17 cellular contexts compared by ENCODE assay signal in genomic region chr10:15897282-15897681, GRCh38. TPM values are rescaled to one million over a fixed set of nuclear protein-coding genes. Genes with fewer than 3 reads are reported as not detected.
DNase-seq lines count a peak whose midpoint lies in the region; ATAC-seq and TF ChIP-seq lines count a peak whose summit lies in the region.
"Had no signal": no experiment of that assay in that cellular context is flagged by ENCODE, and none has a peak within 500 bp of the region (broad histone marks: within the 10 kb centered on the region; RNA-seq: fewer than 3 reads in every experiment).

No MANE protein-coding gene starts in this region.

- H3K4me3 Mint-ChIP-seq in activated naive CD8-positive, alpha-beta T cell treated with anti-CD3 and anti-CD28 coated beads, Interleukin-2, amount 50 U/mL, for 24 hours, result no peak overlapping the region
- H3K4me3 Mint-ChIP-seq in stimulated activated effector memory CD8-positive, alpha-beta T cell treated with anti-CD3 and anti-CD28 coated beads, Interleukin-12 subunit alpha, Interleukin-12 subunit beta, amount 100 ng/mL, for 72 hours, result no peak overlapping the region
- H3K4me3 Mint-ChIP-seq: activated CD4-positive, alpha-beta T cell treated with anti-CD3 and anti-CD28 coated beads, Interleukin-2, amount 10 ng/mL, durations not matched to agents 7 days and 5 days; activated naive CD8-positive, alpha-beta T cell treated with anti-CD3 and anti-CD28 coated beads for 36 hours; neural crest cell; type B pancreatic cell had no signal

- H4K91ac ChIP-seq in IMR-90 (ENCODE audit: insufficient read depth, low read depth, low read length), result no peak overlapping the region

- no peak for TF ChIP-seq RAD21 in IMR-90 (IDR thresholded peaks at IDR 0.05; ENCODE audit: low read length)

- no peak overlapping the region for H2AK5ac ChIP-seq in IMR-90 (ENCODE audit: low read depth, low read length)

- no peak for TF ChIP-seq POLR2A in IMR-90 (IDR thresholded peaks at IDR 0.05; ENCODE audit: low read depth, low read length)
- TF ChIP-seq POLR2A in esophagus squamous epithelium (IDR thresholded peaks at IDR 0.05), result no peak

- H3K14ac ChIP-seq in IMR-90 (replicated peaks; ENCODE audit: low read depth, low read length), result no peak overlapping the region

- H2AFZ ChIP-seq in IMR-90 (replicated peaks; ENCODE audit: low read length, poor library complexity), result no peak overlapping the region

- no TSS peak for BruUV-seq in IMR-90 (replicated peaks; lab: Mats Ljungman, UMichigan)

- TF ChIP-seq CTCF in IMR-90 (conservative IDR thresholded peaks at IDR 0.05; ENCODE audit: low read depth, low read length) (no peak), choroid plexus epithelial cell (conservative IDR thresholded peaks at IDR 0.05; ENCODE audit: low read depth, low read length) (no peak), esophagus squamous epithelium (IDR thresholded peaks at IDR 0.05) (no peak)

- no peak overlapping the region for H3K4ac ChIP-seq in IMR-90 (ENCODE audit: low read depth, low read length)

- H3K27me3 Mint-ChIP-seq in activated naive CD8-positive, alpha-beta T cell treated with anti-CD3 and anti-CD28 coated beads, Interleukin-2, amount 50 U/mL, for 24 hours, result peaks cover 25% of the 10 kb centered on the region

- H2BK120ac ChIP-seq in IMR-90 (ENCODE audit: low read depth, low read length), result no peak overlapping the region

- no CpG with 5 or more reads among the region's 3 CpGs for WGBS in IMR-90 (ENCODE audit: extremely low coverage in 2 of 2, insufficient read length in 1 of 2), 2 experiments
- WGBS in esophagus squamous epithelium, 2 donors, result 43 to 48% methylated on average over 3 of the region's 3 CpGs

- H3K9me1 ChIP-seq in IMR-90 (ENCODE audit: insufficient read depth, low read length), result no peaks in the 10 kb centered on the region

- no peak overlapping the region for H3K27ac Mint-ChIP-seq in activated naive CD8-positive, alpha-beta T cell treated with anti-CD3 and anti-CD28 coated beads, Interleukin-2, amount 50 U/mL, for 24 hours
- no peak overlapping the region for H3K27ac Mint-ChIP-seq in stimulated activated effector memory CD8-positive, alpha-beta T cell treated with anti-CD3 and anti-CD28 coated beads, Interleukin-12 subunit alpha, Interleukin-12 subunit beta, amount 100 ng/mL, for 72 hours
- H3K27ac Mint-ChIP-seq: activated CD4-positive, alpha-beta T cell treated with anti-CD3 and anti-CD28 coated beads, Interleukin-2, amount 10 ng/mL, durations not matched to agents 7 days and 5 days; activated naive CD8-positive, alpha-beta T cell treated with anti-CD3 and anti-CD28 coated beads for 36 hours; type B pancreatic cell had no signal

- H2BK5ac ChIP-seq in IMR-90 (ENCODE audit: low read depth, low read length, poor library complexity, severe bottlenecking), result no peak overlapping the region

- dilution Hi-C loops in IMR-90 (cut with HindIII; ENCODE audit: low sequenced_read_pairs, unreplicated experiment), result no loop called here

- in situ Hi-C loops in IMR-90 (cut with MboI; ENCODE audit: low sequenced_read_pairs), result loop anchor here (25.0 kb wide), 1 partner anchor 1365 kb away; no protein-coding TSS in a partner anchor
- in situ Hi-C loops in KBM-7 (cut with MboI; ENCODE audit: low pct_unique_long_range_greater_than_20kb, low sequenced_read_pairs), result loop anchor here (25.0 kb wide), 1 partner anchor 1365 kb away; no protein-coding TSS in a partner anchor

- H3K23ac ChIP-seq in IMR-90 (ENCODE audit: low read depth, low read length), result no peak overlapping the region

- no peaks in the 10 kb centered on the region; the same call in 1 of the 2 replicates for H3K27me3 ChIP-seq in IMR-90 (ENCODE audit: control insufficient read depth, insufficient read depth, low read length)
- peaks cover 0 to 35% (median 0%) of the 10 kb centered on the region in 4 donors for H3K27me3 ChIP-seq in esophagus squamous epithelium
- H3K27me3 ChIP-seq: BE2C had no signal

- H4K5ac ChIP-seq in IMR-90 (ENCODE audit: low read depth, low read length), result no peak overlapping the region

- no peak overlapping the region for H2BK15ac ChIP-seq in IMR-90 (ENCODE audit: low read depth, low read length)

- no peaks in the 10 kb centered on the region for H4K20me1 ChIP-seq in IMR-90 (ENCODE audit: insufficient read depth, low read length)

- no peaks in the 10 kb centered on the region for H3K36me3 Mint-ChIP-seq in activated naive CD8-positive, alpha-beta T cell treated with anti-CD3 and anti-CD28 coated beads, Interleukin-2, amount 50 U/mL, for 24 hours (ENCODE audit: low read depth)
- no peaks in the 10 kb centered on the region for H3K36me3 Mint-ChIP-seq in stimulated activated effector memory CD8-positive, alpha-beta T cell treated with anti-CD3 and anti-CD28 coated beads, Interleukin-12 subunit alpha, Interleukin-12 subunit beta, amount 100 ng/mL, for 72 hours
- H3K36me3 Mint-ChIP-seq: activated naive CD8-positive, alpha-beta T cell treated with anti-CD3 and anti-CD28 coated beads for 36 hours; type B pancreatic cell had no signal

- no peak overlapping the region for H2BK20ac ChIP-seq in IMR-90 (ENCODE audit: low read depth, low read length)

- H3K79me1 ChIP-seq in IMR-90 (ENCODE audit: low read depth in 1 of 2, low read length in 2 of 2), result no peaks in the 10 kb centered on the region

- H4K8ac ChIP-seq in IMR-90 (ENCODE audit: low read depth in 2 of 2, low read length in 2 of 2), result no peak overlapping the region

- no peak overlapping the region for H2AK9ac ChIP-seq in IMR-90 (replicated peaks; ENCODE audit: low read depth, low read length, poor library complexity)

- H3K4me1 Mint-ChIP-seq in activated naive CD8-positive, alpha-beta T cell treated with anti-CD3 and anti-CD28 coated beads, Interleukin-2, amount 50 U/mL, for 24 hours, result no peaks in the 10 kb centered on the region
- no peaks in the 10 kb centered on the region for H3K4me1 Mint-ChIP-seq in stimulated activated effector memory CD8-positive, alpha-beta T cell treated with anti-CD3 and anti-CD28 coated beads, Interleukin-12 subunit alpha, Interleukin-12 subunit beta, amount 100 ng/mL, for 72 hours
- H3K4me1 Mint-ChIP-seq: activated CD4-positive, alpha-beta T cell treated with anti-CD3 and anti-CD28 coated beads, Interleukin-2, amount 10 ng/mL, durations not matched to agents 7 days and 5 days; activated naive CD8-positive, alpha-beta T cell treated with anti-CD3 and anti-CD28 coated beads for 36 hours; neural crest cell had no signal

- H3K36me3 ChIP-seq in IMR-90 (ENCODE audit: control insufficient read depth, insufficient read depth, low read length) (no peaks in the 10 kb centered on the region), esophagus squamous epithelium (no peaks in the 10 kb centered on the region)
- H3K36me3 ChIP-seq: BE2C, SJSA1 had no signal

- no peaks in the 10 kb centered on the region for H3K9me3 Mint-ChIP-seq in activated naive CD8-positive, alpha-beta T cell treated with anti-CD3 and anti-CD28 coated beads, Interleukin-2, amount 50 U/mL, for 24 hours
- no peaks in the 10 kb centered on the region for H3K9me3 Mint-ChIP-seq in stimulated activated effector memory CD8-positive, alpha-beta T cell treated with anti-CD3 and anti-CD28 coated beads, Interleukin-12 subunit alpha, Interleukin-12 subunit beta, amount 100 ng/mL, for 72 hours
- H3K9me3 Mint-ChIP-seq: activated CD4-positive, alpha-beta T cell treated with anti-CD3 and anti-CD28 coated beads, Interleukin-2, amount 10 ng/mL, durations not matched to agents 7 days and 5 days; activated naive CD8-positive, alpha-beta T cell treated with anti-CD3 and anti-CD28 coated beads for 36 hours; type B pancreatic cell had no signal

- no peak for ATAC-seq in IMR-90 (ENCODE audit: low read depth)
- ATAC-seq in activated naive CD8-positive, alpha-beta T cell treated with anti-CD3 and anti-CD28 coated beads, Interleukin-2, amount 50 U/mL, for 24 hours, result no peak
- no peak for ATAC-seq in stimulated activated effector memory CD8-positive, alpha-beta T cell treated with anti-CD3 and anti-CD28 coated beads, Interleukin-12 subunit alpha, Interleukin-12 subunit beta, amount 100 ng/mL, for 72 hours
- ATAC-seq: right cardiac atrium had no signal

- CTCF ChIA-PET in IMR-90 (lab: Yijun Ruan, JAX), result no interaction called here

- H3K4me3 ChIP-seq in IMR-90 (ENCODE audit: insufficient read depth, low read depth, low read length), result no peak overlapping the region
- H3K4me3 ChIP-seq in choroid plexus epithelial cell (ENCODE audit: low read depth, low read length), result no peak overlapping the region
- H3K4me3 ChIP-seq in esophagus squamous epithelium, result no peak overlapping the region
- H3K4me3 ChIP-seq: SJSA1 had no signal

- H3K9me3 ChIP-seq in IMR-90 (ENCODE audit: control insufficient read depth, insufficient read depth, low read length) (no peaks in the 10 kb centered on the region), esophagus squamous epithelium (no peaks in the 10 kb centered on the region)
- H3K9me3 ChIP-seq: BE2C, SJSA1 had no signal

- no peak overlapping the region for H3K56ac ChIP-seq in IMR-90 (ENCODE audit: extremely low read depth, insufficient read depth, low read length)

- H3K4me1 ChIP-seq in IMR-90 (ENCODE audit: control insufficient read depth, insufficient read depth, low read length) (no peaks in the 10 kb centered on the region), esophagus squamous epithelium (peaks cover 0 to 4% (median 0%) of the 10 kb centered on the region in 3 donors)
- H3K4me1 ChIP-seq: BE2C, SJSA1 had no signal

- H3K27ac ChIP-seq in IMR-90 (ENCODE audit: insufficient read depth, low read length) (no peak overlapping the region), esophagus squamous epithelium (no peak overlapping the region)
- H3K27ac ChIP-seq: SJSA1 had no signal

- intact Hi-C loops in IMR-90 (cut with micrococcal nuclease) (no loop called here), esophagus squamous epithelium (cut with DNase I) (no loop called here)

- POLR2A ChIA-PET in IMR-90 (lab: Charles Lee; ENCODE audit: unreplicated experiment), result no interaction called here

- H3K4me2 ChIP-seq in IMR-90 (ENCODE audit: low read depth, low read length), result no peak overlapping the region

- no peak overlapping the region for H3K18ac ChIP-seq in IMR-90 (ENCODE audit: low read depth, low read length)

- H3K9ac ChIP-seq in IMR-90 (ENCODE audit: low read depth, low read length), result no peak overlapping the region

- peak; percentile 17 for DNase-seq in AG08396 (ENCODE audit: low spot score)
- DNase-seq in IMR-90, result peak; percentile 33
- DNase-seq in choroid plexus epithelial cell (ENCODE audit: low read depth), result peak; percentile 68
- peak; percentile 52 for DNase-seq in kidney glomerular epithelial cell (lab: John Stamatoyannopoulos, UW)
- no peak for DNase-seq in KBM-7
- no peak for DNase-seq in activated naive CD8-positive, alpha-beta T cell treated with anti-CD3 and anti-CD28 coated beads, Interleukin-2, amount 50 U/mL, for 24 hours
- no peak for DNase-seq in esophagus squamous epithelium (lab: John Stamatoyannopoulos, UW)
- no peak for DNase-seq in stimulated activated effector memory CD8-positive, alpha-beta T cell treated with anti-CD3 and anti-CD28 coated beads, Interleukin-12 subunit alpha, Interleukin-12 subunit beta, amount 100 ng/mL, for 72 hours (ENCODE audit: low spot score in 2 of 2)
- DNase-seq: activated CD4-positive, alpha-beta T cell treated with anti-CD3 and anti-CD28 coated beads, Interleukin-2, amount 10 ng/mL, durations not matched to agents 7 days and 5 days; activated naive CD8-positive, alpha-beta T cell treated with anti-CD3 and anti-CD28 coated beads for 36 hours; activated T-cell treated with anti-CD3 and anti-CD28 coated beads, Interleukin-2, amount 50 U/mL, for 1 hour; BE2C; NCI-H1092; right cardiac atrium had no signal

RNA-seq across cellular contexts. Expression of gene MINDY3, which starts 37.0 kb away (rescaled TPM):
- total RNA-seq in IMR-90 (2012; rRNA removed), result 14.5 and 26.4 TPM in 2 replicates
- 10.1 and 13.9 TPM in 2 replicates for polyA plus RNA-seq in IMR-90 (2012; rRNA removed)
- polyA plus RNA-seq in IMR-90 (2012; cell fraction: cytosol; rRNA removed), result 1.9 and 3.4 TPM in 2 replicates
- 4.8 and 31.2 TPM in 2 replicates for polyA plus RNA-seq in IMR-90 (2012; cell fraction: nucleus; rRNA removed; ENCODE audit: low replicate concordance)
- 10 to 100 TPM in 3 of 4 donors, 1 to 10 TPM in 1; 9.5 to 25.0 (median 17.5) TPM for total RNA-seq in esophagus squamous epithelium

Comparison
In these comparisons a context has a peak if more than half of its experiments do, and no peak if none do; other contexts are left out.
1. DNase-seq: peak in AG08396 (single experiment), IMR-90 (single experiment), choroid plexus epithelial cell (single experiment) and kidney glomerular epithelial cell (single experiment); none in KBM-7 (single experiment), activated naive CD8-positive, alpha-beta T cell treated with anti-CD3 and anti-CD28 coated beads, Interleukin-2, amount 50 U/mL, for 24 hours (single experiment), esophagus squamous epithelium (single experiment) and stimulated activated effector memory CD8-positive, alpha-beta T cell treated with anti-CD3 and anti-CD28 coated beads, Interleukin-12 subunit alpha, Interleukin-12 subunit beta, amount 100 ng/mL, for 72 hours (0 of 2).